ENCODE assay signal across 19 cellular contexts in the genomic region with DNA sequence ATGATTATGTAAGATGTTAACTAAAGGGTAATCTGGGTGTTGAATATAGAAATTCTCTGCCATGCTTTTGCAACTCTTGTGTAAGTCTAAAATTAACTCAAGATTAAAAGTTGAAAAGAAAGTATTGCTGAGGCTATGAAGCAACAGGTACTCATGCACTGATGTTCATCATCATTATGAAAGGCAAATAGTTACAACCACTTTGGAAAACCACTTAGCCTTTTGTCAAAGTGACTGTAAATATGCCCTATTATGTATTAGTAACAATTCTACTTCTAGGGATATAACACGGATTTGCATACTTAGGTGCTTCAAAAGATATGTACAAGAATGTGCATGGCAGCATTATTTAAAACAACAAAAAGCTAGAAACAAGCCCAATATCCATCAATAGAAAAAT.
"Had no signal": no experiment of that assay in that cellular context is flagged by ENCODE, and none has a peak within 500 bp of the region (broad histone marks: within the 10 kb centered on the region; RNA-seq: fewer than 3 reads in every experiment).

No MANE protein-coding gene starts in this region.

- DNase-seq: hypothalamus; immature natural killer cell; kidney; left colon; left ventricle myocardium inferior; midbrain; mucosa of descending colon; naive thymus-derived CD4-positive, alpha-beta T cell; ovary; right lobe of liver; stimulated activated CD4-positive, alpha-beta T cell treated with anti-CD3 and anti-CD28 coated beads, Interleukin-2, amount 100 ng/mL, for 24 hours; stimulated activated CD4-positive, alpha-beta T cell treated with anti-CD3 and anti-CD28 coated beads, Interleukin-4, amount 100 ng/mL, for 1 hour; stimulated activated naive B cell treated with anti-CD40 and anti-IgM and Interleukin-4, amounts not matched to agents 10 μg/mL and 1 μg/mL and 100 μg/mL, for 72 hours; stimulated activated naive CD8-positive, alpha-beta T cell treated with anti-CD3 and anti-CD28 coated beads, Interleukin-15, Interleukin-2, amounts not matched to agents 100 U/mL and 50 U/mL, for 24 hours; stomach; testis; thyroid gland; transverse colon; upper lobe of left lung had no signal
